24 cellular contexts compared by ENCODE assay signal in genomic region chr2:175017618-175018414, GRCh38.
"Had no signal": no experiment of that assay in that cellular context is flagged by ENCODE, and none has a peak within 500 bp of the region (broad histone marks: within the 10 kb centered on the region; RNA-seq: fewer than 3 reads in every experiment).

No MANE protein-coding gene starts in this region.

- DNase-seq: activated CD4-positive, alpha-beta memory T cell treated with anti-CD3 and anti-CD28 coated beads, Interleukin-2, amount 10 ng/mL, durations not matched to agents 7 days and 5 days; activated CD4-positive, alpha-beta T cell treated with anti-CD3 and anti-CD28 coated beads for 1 hour; activated CD4-positive, alpha-beta T cell treated with anti-CD3 and anti-CD28 coated beads, Interleukin-2, amount 10 ng/mL, durations not matched to agents 7 days and 5 days; activated naive CD8-positive, alpha-beta T cell treated with anti-CD3 and anti-CD28 coated beads, Interleukin-2, amount 50 U/mL, for 24 hours; activated T-cell treated with anti-CD3 and anti-CD28 coated beads, Interleukin-2, amount 50 U/mL, for 4 hours; amygdala; central memory CD4-positive, alpha-beta T cell; foreskin melanocyte; left lung; lower lobe of right lung; mesenchymal stem cell; natural killer cell; posterior cingulate gyrus; right cardiac atrium; stimulated activated CD4-positive, alpha-beta T cell treated with anti-CD3 and anti-CD28 coated beads, Interleukin-2, amount 100 ng/mL, for 48 hours; stimulated activated naive CD4-positive, alpha-beta T cell treated with Interleukin-2 at 50 U/mL for 16 hours; T-helper 17 cell; T1000; testis; transverse colon had no signal

- ATAC-seq: activated naive CD8-positive, alpha-beta T cell treated with anti-CD3 and anti-CD28 coated beads, Interleukin-2, amount 50 U/mL, for 24 hours; activated T-cell treated with anti-CD3 and anti-CD28 coated beads, Interleukin-2, amount 50 U/mL, for 4 hours; activated T-helper 17 cell treated with anti-CD3 and anti-CD28 coated beads, Interleukin-2, amount 50 U/mL, for 72 hours; left lung; lower lobe of right lung; natural killer cell; right cardiac atrium; T-helper 17 cell; WTC11 had no signal

- H3K27me3 ChIP-seq: breast epithelium, left lung, neural progenitor cell, testis, transverse colon had no signal

- H3K9ac ChIP-seq: neural progenitor cell had no signal

- H2AFZ ChIP-seq: neural progenitor cell had no signal

- H3K4me3 ChIP-seq: breast epithelium, left lung, lower lobe of right lung, neural progenitor cell, testis, transverse colon had no signal

- H3K4me2 ChIP-seq: neural progenitor cell had no signal

- H3K9me3 ChIP-seq: breast epithelium, lower lobe of right lung, testis, transverse colon had no signal

- H3K36me3 ChIP-seq: breast epithelium, left lung, lower lobe of right lung, neural progenitor cell, transverse colon had no signal

- H3K27ac ChIP-seq: breast epithelium, left lung, lower lobe of right lung, neural progenitor cell, testis, transverse colon had no signal

- H3K4me1 ChIP-seq: breast epithelium, left lung, lower lobe of right lung, neural progenitor cell, testis, transverse colon had no signal
